In genomic region chr11:119791701-119792151, GRCh38 we compare ENCODE assay signal across 15 cellular contexts.
DNase-seq lines count a peak whose midpoint lies in the region; ATAC-seq lines count a peak whose summit lies in the region.
"Had no signal": no experiment of that assay in that cellular context is flagged by ENCODE, and none has a peak within 500 bp of the region (broad histone marks: within the 10 kb centered on the region; RNA-seq: fewer than 3 reads in every experiment).

No MANE protein-coding gene starts in this region.

- peak; percentile 52 for ATAC-seq in sciatic nerve

- intact Hi-C loops in sciatic nerve (cut with DNase I): no loop called here

- DNase-seq in DMS 273 (lab: John Stamatoyannopoulos, UW; ENCODE audit: unreplicated experiment) (peak; percentile 8), DMS 273 treated with DMSO at 0.1 percent for 48 hours (lab: John Stamatoyannopoulos, UW) (no peak), NCI-H69 (lab: John Stamatoyannopoulos, UW) (peak; percentile 90), fibroblast of peridontal ligament (ENCODE audit: extremely low read depth) (peak; percentile 18), sciatic nerve (ENCODE audit: low spot score) (no peak), HuH-7 (ENCODE audit: low spot score) (no peak), NCI-H128 (lab: John Stamatoyannopoulos, UW; ENCODE audit: unreplicated experiment) (no peak), medulla oblongata (ENCODE audit: extremely low spot score) (no peak)
- DNase-seq: activated CD4-positive, CD25-positive, alpha-beta regulatory T cell treated with anti-CD3 and anti-CD28 coated beads, Interleukin-2, amount 50 U/mL, for 72 hours; activated naive CD4-positive, alpha-beta T cell treated with Interleukin-2 at 50 U/mL for 16 hours; DMS79 treated with DMSO at 0.1 percent for 48 hours; heart right ventricle; NCI-H446 treated with DMSO at 0.1 percent for 48 hours; SIG-M5; stimulated activated CD4-positive, alpha-beta T cell treated with anti-CD3 and anti-CD28 coated beads, Interleukin-12 subunit alpha, Interleukin-12 subunit beta, amount 100 ng/mL, for 4 hours had no signal

Comparison
In these comparisons a context has a peak if more than half of its experiments do, and no peak if none do; other contexts are left out.
1. DNase-seq: peak in DMS 273 (single experiment), NCI-H69 (single experiment) and fibroblast of peridontal ligament (single experiment); none in DMS 273 treated with DMSO at 0.1 percent for 48 hours (single experiment), sciatic nerve (single experiment), HuH-7 (single experiment), NCI-H128 (single experiment) and medulla oblongata (single experiment).